In genomic region chr4:2962099-2962455, GRCh38 we compare ENCODE assay signal across 8 cellular contexts. TPM values are rescaled to one million over a fixed set of nuclear protein-coding genes. Genes with fewer than 3 reads are reported as not detected.
DNase-seq lines count a peak whose midpoint lies in the region; ATAC-seq and TF ChIP-seq lines count a peak whose summit lies in the region.

No MANE protein-coding gene starts in this region.

- H3K4me1 ChIP-seq in parathyroid adenoma: peaks cover 6% of the 10 kb centered on the region

- TF ChIP-seq CTCF in parathyroid adenoma (IDR thresholded peaks at IDR 0.05): no peak

- H3K4me2 ChIP-seq in parathyroid adenoma (ENCODE audit: low read length): peak overlapping the region; percentile 98

- H3K9ac ChIP-seq in parathyroid adenoma: no peak overlapping the region

- no peaks in the 10 kb centered on the region for H3K9me3 ChIP-seq in parathyroid adenoma (ENCODE audit: control insufficient read depth, low read length)

- no peak overlapping the region for H3K27ac ChIP-seq in parathyroid adenoma

- peaks cover 31 to 42% of the 10 kb centered on the region in 2 donors for H3K4me1 Mint-ChIP-seq in effector memory CD8-positive, alpha-beta T cell (ENCODE audit: low read depth in 2 of 2)

- peak; percentile 40 for DNase-seq in activated CD4-positive, CD25-positive, alpha-beta regulatory T cell treated with anti-CD3 and anti-CD28 coated beads, Interleukin-2, amount 50 U/mL, for 16 hours (ENCODE audit: low read depth, low spot score)
- DNase-seq in activated CD4-positive, CD25-positive, alpha-beta regulatory T cell treated with anti-CD3 and anti-CD28 coated beads, Interleukin-2, amount 50 U/mL, for 72 hours: no peak
- peak; percentile 27 for DNase-seq in SK-MEL-5 (ENCODE audit: low read depth, low spot score)
- DNase-seq in effector memory CD8-positive, alpha-beta T cell: peak; percentile 20 to 47 (median 24)
- DNase-seq in amygdala (lab: John Stamatoyannopoulos, UW): no peak

- in situ Hi-C loops in SK-MEL-5 (cut with HindIII; ENCODE audit: low pct_unique_long_range_greater_than_20kb, low sequenced_read_pairs): no loop called here

- no peaks in the 10 kb centered on the region for H3K27me3 ChIP-seq in parathyroid adenoma (ENCODE audit: control insufficient read depth, insufficient read depth, low read length)

- H2AFZ ChIP-seq in parathyroid adenoma: peak overlapping the region; percentile 97

- no peaks in the 10 kb centered on the region for H3K79me2 ChIP-seq in parathyroid adenoma

- peak overlapping the region; percentile 83 to 86 for H3K4me3 Mint-ChIP-seq in effector memory CD8-positive, alpha-beta T cell

- peak; percentile 20 for ATAC-seq in effector memory CD8-positive, alpha-beta T cell (replicated peaks)
- ATAC-seq in GM21447 (IDR thresholded peaks at IDR 0.05; ENCODE audit: unreplicated experiment) (no peak), HG03025 (IDR thresholded peaks at IDR 0.05; ENCODE audit: low FRiP score, unreplicated experiment) (no peak)

- H3K9me3 Mint-ChIP-seq in effector memory CD8-positive, alpha-beta T cell: no peaks in the 10 kb centered on the region

- peaks cover 44% of the 10 kb centered on the region for H3K36me3 Mint-ChIP-seq in effector memory CD8-positive, alpha-beta T cell (ENCODE audit: insufficient read depth)

- no peaks in the 10 kb centered on the region for H3K27me3 Mint-ChIP-seq in effector memory CD8-positive, alpha-beta T cell

- no peaks in the 10 kb centered on the region for H3K36me3 ChIP-seq in parathyroid adenoma (ENCODE audit: control insufficient read depth, insufficient read depth, low read length)

- peak overlapping the region; percentile 94 to 97 for H3K27ac Mint-ChIP-seq in effector memory CD8-positive, alpha-beta T cell

- peak overlapping the region; percentile 87 for H3K4me3 ChIP-seq in parathyroid adenoma (ENCODE audit: low read depth, low read length)

RNA-seq across cellular contexts. Expression of gene NOP14, which starts 1.1 kb away (rescaled TPM):
- total RNA-seq in SK-MEL-5 (2014; rRNA removed; shearing (Covaris generic)): 22.5 and 26.1 TPM in 2 replicates
- 27.5 and 36.9 TPM in 2 replicates for polyA plus RNA-seq in SK-MEL-5 (2015; cell fraction: cytosol; rRNA removed)
- 23.7 and 24.4 TPM in 2 replicates for polyA plus RNA-seq in SK-MEL-5 (2015; cell fraction: nucleus; rRNA removed)

RNA-seq across cellular contexts. Expression of gene GRK4, which starts 1.3 kb away (rescaled TPM):
- total RNA-seq in SK-MEL-5 (2014; rRNA removed; shearing (Covaris generic)): 2.2 and 3.2 TPM in 2 replicates
- polyA plus RNA-seq in SK-MEL-5 (2015; cell fraction: cytosol; rRNA removed): 3.7 and 4.0 TPM in 2 replicates
- 1.4 and 3.8 TPM in 2 replicates for polyA plus RNA-seq in SK-MEL-5 (2015; cell fraction: nucleus; rRNA removed)

Comparison
In these comparisons a context has a peak if more than half of its experiments do, and no peak if none do; other contexts are left out.
1. DNase-seq: peak in activated CD4-positive, CD25-positive, alpha-beta regulatory T cell treated with anti-CD3 and anti-CD28 coated beads, Interleukin-2, amount 50 U/mL, for 16 hours (single experiment), SK-MEL-5 (single experiment) and effector memory CD8-positive, alpha-beta T cell (3 of 3); none in activated CD4-positive, CD25-positive, alpha-beta regulatory T cell treated with anti-CD3 and anti-CD28 coated beads, Interleukin-2, amount 50 U/mL, for 72 hours (single experiment) and amygdala (0 of 56).